In genomic region chr21:42750737-42751530, GRCh38 we compare ENCODE assay signal across 19 cellular contexts.
DNase-seq lines count a peak whose midpoint lies in the region; ATAC-seq, FAIRE-seq and TF ChIP-seq lines count a peak whose summit lies in the region.
"Had no signal": no experiment of that assay in that cellular context is flagged by ENCODE, and none has a peak within 500 bp of the region (broad histone marks: within the 10 kb centered on the region; RNA-seq: fewer than 3 reads in every experiment).

No MANE protein-coding gene starts in this region.

- H3K27me3 Mint-ChIP-seq in stimulated activated naive CD8-positive, alpha-beta T cell treated with anti-CD3 and anti-CD28 coated beads, Interleukin-15, amount 100 ng/mL, for 72 hours: no peaks in the 10 kb centered on the region

- no peak overlapping the region for H3K4me3 Mint-ChIP-seq in stimulated activated naive CD8-positive, alpha-beta T cell treated with anti-CD3 and anti-CD28 coated beads, Interleukin-15, amount 100 ng/mL, for 72 hours

- no peak for TF ChIP-seq EP300 in H1 (IDR thresholded peaks at IDR 0.05; ENCODE audit: borderline replicate concordance in 1 of 2, low read depth in 2 of 2, low read length in 2 of 2)
- TF ChIP-seq EP300 in stomach (IDR thresholded peaks at IDR 0.05): peak; percentile 43

- no peak overlapping the region for H3K18ac ChIP-seq in H1 (ENCODE audit: extremely low read depth, low read length)

- no peak overlapping the region for H3K23ac ChIP-seq in H1 (ENCODE audit: insufficient read length)

- H3K79me1 ChIP-seq in H1 (ENCODE audit: low read depth, low read length): no peaks in the 10 kb centered on the region; the same call in 1 of the 2 replicates

- H2BK120ac ChIP-seq in H1 (replicated peaks; ENCODE audit: low read depth, low read length): no peak overlapping the region

- no peak for TF ChIP-seq CTCF in H1 (IDR thresholded peaks at IDR 0.05; ENCODE audit: control extremely low read depth in 1 of 3, insufficient read depth in 1 of 3, low read depth in 1 of 3, low read length in 3 of 3)
- TF ChIP-seq CTCF in stomach (IDR thresholded peaks at IDR 0.05): no peak

- H3K27me3 ChIP-seq in H1 (replicated peaks in 1 of 4; ENCODE audit: control insufficient read depth in 3 of 4, extremely low read depth in 1 of 4, insufficient read depth in 3 of 4, low read length in 3 of 4): no peaks in the 10 kb centered on the region
- H3K27me3 ChIP-seq in muscle layer of duodenum (ENCODE audit: low read depth, low read length): no peaks in the 10 kb centered on the region
- no peaks in the 10 kb centered on the region for H3K27me3 ChIP-seq in stomach

- FAIRE-seq in H1 (lab: Jason Lieb, UNC): no peak

- no peak overlapping the region for H4K5ac ChIP-seq in H1 (ENCODE audit: insufficient read length, low read depth, low read length)

- H3K9me3 ChIP-seq in H1 (ENCODE audit: insufficient read depth in 2 of 2, low read depth in 1 of 2, low read length in 1 of 2): no peaks in the 10 kb centered on the region
- H3K9me3 ChIP-seq in muscle layer of duodenum (ENCODE audit: control insufficient read depth in 1 of 2, low read length in 2 of 2): no peaks in the 10 kb centered on the region
- H3K9me3 ChIP-seq in stomach: no peaks in the 10 kb centered on the region
- H3K9me3 ChIP-seq: HAP-1, SK-N-SH had no signal

- H3K4me1 Mint-ChIP-seq in stimulated activated naive CD8-positive, alpha-beta T cell treated with anti-CD3 and anti-CD28 coated beads, Interleukin-15, amount 100 ng/mL, for 72 hours: peaks cover 19% of the 10 kb centered on the region

- H3K14ac ChIP-seq in H1 (ENCODE audit: insufficient read length): no peak overlapping the region

- H3K27ac ChIP-seq in H1 (ENCODE audit: low read depth, low read length): no peak overlapping the region
- peak overlapping the region; percentile 62 for H3K27ac ChIP-seq in muscle layer of duodenum (ENCODE audit: low read length)
- peak overlapping the region in 3 of 5 donors; percentile 23 to 88 (median 59) for H3K27ac ChIP-seq in stomach
- H3K27ac ChIP-seq: C4-2B had no signal

- no peaks in the 10 kb centered on the region for H3K9me3 Mint-ChIP-seq in stimulated activated naive CD8-positive, alpha-beta T cell treated with anti-CD3 and anti-CD28 coated beads, Interleukin-15, amount 100 ng/mL, for 72 hours

- H3K23me2 ChIP-seq in H1 (ENCODE audit: low read depth, low read length): no peaks in the 10 kb centered on the region

- H2BK20ac ChIP-seq in H1 (ENCODE audit: low read length): no peak overlapping the region

- no peak overlapping the region for H3K27ac Mint-ChIP-seq in stimulated activated naive CD8-positive, alpha-beta T cell treated with anti-CD3 and anti-CD28 coated beads, Interleukin-15, amount 100 ng/mL, for 72 hours

- WGBS in H1 (ENCODE audit: extremely low coverage in 1 of 2, insufficient coverage in 1 of 2, insufficient read length in 1 of 2, insufficient replicate concordance in 2 of 2, low coverage in 1 of 2, low lambda C conversion rate in 2 of 2, missing lambda C conversion rate in 1 of 2), 2 experiments: 93% methylated on average over 23 of the region's 23 CpGs; no CpG with 5 or more reads in 1 of the 2 experiments
- whole genome bisulfite sequencing in stomach, 5 donors: 75 to 84% (median 81%) methylated on average over 22 to 23 of the region's 23 CpGs

- H3K9ac ChIP-seq in H1 (replicated peaks in 1 of 4; ENCODE audit: extremely low read depth in 1 of 4, low read depth in 3 of 4, low read length in 3 of 4): no peak overlapping the region
- H3K9ac ChIP-seq: SK-N-SH had no signal

- H2AK5ac ChIP-seq in H1 (ENCODE audit: low read depth, low read length): no peak overlapping the region

- no peak for TF ChIP-seq POLR2A in H1 (IDR thresholded peaks at IDR 0.05; ENCODE audit: control extremely low read depth in 1 of 2, low read depth in 2 of 2, low read length in 2 of 2)
- no peak for TF ChIP-seq POLR2A in stomach (IDR thresholded peaks at IDR 0.05)

- H3K4me2 ChIP-seq in H1 (ENCODE audit: insufficient read depth in 1 of 2, low read depth in 2 of 2, low read length in 2 of 2): no peak overlapping the region
- H3K4me2 ChIP-seq: SK-N-SH had no signal

- no peak overlapping the region for H2BK12ac ChIP-seq in H1 (ENCODE audit: low read depth, low read length)

- intact Hi-C loops in stomach (cut with DNase I; ENCODE audit: low total_unique reads): no loop called here

- H4K8ac ChIP-seq in H1 (ENCODE audit: extremely low read depth, insufficient read depth, low read length): 0 out of 2 replicates have a peak overlapping the region, but pooled peaks have one; percentile 17

- H3K4ac ChIP-seq in H1 (replicated peaks; ENCODE audit: insufficient read length, low read depth, low read length): no peak overlapping the region

- peaks cover 0 to 11% (median 2%) of the 10 kb centered on the region in 4 experiments; a peak in 2 of 8 replicates for H3K36me3 ChIP-seq in H1 (ENCODE audit: control insufficient read depth in 2 of 4, insufficient read depth in 4 of 4, low read length in 3 of 4)
- peaks cover 0 to 10% of the 10 kb centered on the region in 2 donors for H3K36me3 ChIP-seq in muscle layer of duodenum (ENCODE audit: control insufficient read depth in 1 of 2, insufficient read depth in 2 of 2, low read length in 2 of 2)
- H3K36me3 ChIP-seq in stomach: peaks cover 0 to 24% (median 0%) of the 10 kb centered on the region in 4 donors
- H3K36me3 ChIP-seq: HAP-1 had no signal

- H4K91ac ChIP-seq in H1 (replicated peaks; ENCODE audit: insufficient read length, low read length): no peak overlapping the region

- peak; percentile 46 for DNase-seq in HuH-7.5 (ENCODE audit: low spot score)
- DNase-seq in H1 (ENCODE audit: low read depth in 1 of 2, low spot score in 2 of 2): no peak
- DNase-seq in stomach: no peak
- no peak for DNase-seq in HK-2 (ENCODE audit: unreplicated experiment)
- no peak for DNase-seq in stimulated activated naive CD8-positive, alpha-beta T cell treated with anti-CD3 and anti-CD28 coated beads, Interleukin-15, amount 100 ng/mL, for 72 hours
- no peak for DNase-seq in UCSD-AML1 (lab: John Stamatoyannopoulos, UW; ENCODE audit: unreplicated experiment)
- DNase-seq: ACHN; DMS79 treated with DMSO at 0.1 percent for 48 hours; NCI-H1092 treated with DMSO at 0.1 percent for 48 hours; NCI-H2081; NCI-H2171 treated with DMSO at 0.1 percent for 48 hours; NCI-H446 treated with DMSO at 0.1 percent for 48 hours; NCI-H69; NK-92 treated with Interleukin-12 subunit alpha and Interleukin-12 subunit beta, amount 100 ng/mL, for 24 hours; SHP77 treated with DMSO at 0.1 percent for 48 hours; SK-N-SH had no signal

- no peak for ATAC-seq in stimulated activated naive CD8-positive, alpha-beta T cell treated with anti-CD3 and anti-CD28 coated beads, Interleukin-15, amount 100 ng/mL, for 72 hours

- H3K4me3 ChIP-seq in H1 (ENCODE audit: extremely low read depth in 1 of 4, insufficient read depth in 2 of 4, low read depth in 3 of 4, low read length in 4 of 4) (no peak overlapping the region), muscle layer of duodenum (ENCODE audit: low read depth in 1 of 2, low read length in 2 of 2) (no peak overlapping the region), stomach (no peak overlapping the region)
- H3K4me3 ChIP-seq: HAP-1 had no signal

- POLR2A ChIA-PET in H1 (lab: Charles Lee; ENCODE audit: partially characterized antibody): no interaction called here

- H3K56ac ChIP-seq in H1 (replicated peaks; ENCODE audit: insufficient read length, low read depth, low read length): no peak overlapping the region

- no peak for TF ChIP-seq RAD21 in H1 (IDR thresholded peaks at IDR 0.05 in 1 of 2, conservative IDR thresholded peaks at IDR 0.05 in 1 of 2; ENCODE audit: low read depth in 2 of 2, low read length in 2 of 2)

- no peak overlapping the region for H2BK15ac ChIP-seq in H1 (ENCODE audit: low read length)

- H2BK5ac ChIP-seq in H1 (ENCODE audit: low read depth, low read length): no peak overlapping the region

- no peak overlapping the region for H2AFZ ChIP-seq in H1 (ENCODE audit: low read length)

- H4K20me1 ChIP-seq in H1 (replicated peaks in 1 of 2; ENCODE audit: control insufficient read depth in 1 of 2, insufficient read depth in 2 of 2, low read length in 2 of 2): peaks cover 0 to 1% of the 10 kb centered on the region in 2 experiments

- H3K4me1 ChIP-seq in H1 (replicated peaks in 1 of 4; ENCODE audit: control insufficient read depth in 3 of 4, insufficient read depth in 4 of 4, low read length in 3 of 4): peaks cover 0 to 4% (median 0%) of the 10 kb centered on the region in 4 experiments; a peak in 3 of 7 replicates
- H3K4me1 ChIP-seq in muscle layer of duodenum (ENCODE audit: control insufficient read depth in 1 of 2, insufficient read depth in 2 of 2, low read length in 2 of 2): peaks cover 13 to 24% of the 10 kb centered on the region in 2 donors
- H3K4me1 ChIP-seq in stomach: peaks cover 0 to 28% (median 12%) of the 10 kb centered on the region in 4 donors
- H3K4me1 ChIP-seq: HAP-1 had no signal

- CTCF ChIA-PET in H1 (lab: Charles Lee; ENCODE audit: partially characterized antibody): no interaction called here

- H3K79me2 ChIP-seq in H1 (ENCODE audit: control insufficient read depth in 1 of 2, insufficient read depth in 2 of 2, low read length in 2 of 2): no peaks in the 10 kb centered on the region

TF ChIP-seq in H1, 55 proteins besides CTCF, POLR2A, EP300 and RAD21 (continues in another document):
- TF ChIP-seq ZNF274 (IDR thresholded peaks at IDR 0.05; ENCODE audit: borderline replicate concordance, extremely low read depth, low read length): no peak
- TF ChIP-seq NANOG (IDR thresholded peaks at IDR 0.05; ENCODE audit: insufficient read depth, low read depth, low read length, poor library complexity, severe bottlenecking): no peak
- TF ChIP-seq TEAD4 (IDR thresholded peaks at IDR 0.05; ENCODE audit: low read depth, low read length): no peak
- no peak for TF ChIP-seq MAX (IDR thresholded peaks at IDR 0.05)
- TF ChIP-seq SP4 (IDR thresholded peaks at IDR 0.05; ENCODE audit: low read length): no peak
- TF ChIP-seq E2F6 (IDR thresholded peaks at IDR 0.05): no peak
- TF ChIP-seq POLR2AphosphoS5 (IDR thresholded peaks at IDR 0.05; ENCODE audit: low read depth, low read length): no peak
- no peak for TF ChIP-seq SIX5 (IDR thresholded peaks at IDR 0.05; ENCODE audit: low read depth, low read length)
- TF ChIP-seq POU5F1 (IDR thresholded peaks at IDR 0.05; ENCODE audit: low read depth, low read length): no peak
- no peak for TF ChIP-seq JUND (IDR thresholded peaks at IDR 0.05; ENCODE audit: low read length)
- no peak for TF ChIP-seq NRF1 (IDR thresholded peaks at IDR 0.05; ENCODE audit: low read depth, low read length)
- no peak for TF ChIP-seq CHD2 (IDR thresholded peaks at IDR 0.05; ENCODE audit: low read length)
